ENCODE assay signal across 18 cellular contexts in genomic region chr1:2528016-2528415, GRCh38. TPM values are rescaled to one million over a fixed set of nuclear protein-coding genes. Genes with fewer than 3 reads are reported as not detected.
DNase-seq lines count a peak whose midpoint lies in the region; ATAC-seq, FAIRE-seq and TF ChIP-seq lines count a peak whose summit lies in the region.
"Had no signal": no experiment of that assay in that cellular context is flagged by ENCODE, and none has a peak within 500 bp of the region (broad histone marks: within the 10 kb centered on the region; RNA-seq: fewer than 3 reads in every experiment).

No MANE protein-coding gene starts in this region.

- peaks cover 14 to 55% of the 10 kb centered on the region in 2 experiments for H3K27me3 ChIP-seq in HepG2 (ENCODE audit: control insufficient read depth in 1 of 2, insufficient read depth in 2 of 2, low read length in 2 of 2)

- intact Hi-C loops in HepG2 (cut with micrococcal nuclease; ENCODE audit: unreplicated experiment): no loop called here
- intact Hi-C loops in kidney (cut with DNase I): no loop called here

- H3K36me3 ChIP-seq in HepG2 (replicated peaks in 1 of 2; ENCODE audit: control insufficient read depth in 1 of 2, insufficient read depth in 2 of 2, low read length in 2 of 2): 0 out of 5 replicates have a peak, but pooled peaks cover 0 to 1% of the 10 kb centered on the region in 2 experiments
- H3K36me3 ChIP-seq in kidney (ENCODE audit: control insufficient read depth in 1 of 2, insufficient read depth in 2 of 2, low read length in 2 of 2): no peaks in the 10 kb centered on the region
- H3K36me3 ChIP-seq: colonic mucosa had no signal

- TF ChIP-seq RAD21 in HepG2 (CRISPR knock-in tag; IDR thresholded peaks at IDR 0.05): no peak

- H4K20me1 ChIP-seq in HepG2 (ENCODE audit: insufficient read depth, low read length): peaks cover 23% of the 10 kb centered on the region

- H2AFZ ChIP-seq in HepG2 (ENCODE audit: low read length): no peak overlapping the region

- in situ Hi-C loops in HepG2 (cut with HindIII; ENCODE audit: extremely low pct_ligation_motif_present, low pct_unique_long_range_greater_than_20kb): no loop called here

- WGBS in HepG2 (ENCODE audit: low lambda C conversion rate): 33% methylated on average over 8 of the region's 12 CpGs

- FAIRE-seq in HepG2 (lab: Jason Lieb, UNC) (no peak), kidney (lab: Jason Lieb, UNC) (no peak)
- FAIRE-seq: GM12892, keratinocyte had no signal

- TF ChIP-seq EP300 in HepG2 (IDR thresholded peaks at IDR 0.05; ENCODE audit: low read depth in 2 of 2, low read length in 2 of 2): no peak
- TF ChIP-seq EP300 in HepG2 (CRISPR knock-in tag; IDR thresholded peaks at IDR 0.05; ENCODE audit: borderline replicate concordance): no peak

- POLR2A ChIA-PET in HepG2 (lab: Yijun Ruan, JAX): interaction anchor here (3.6 to 3.9 kb wide), 2 partner anchors 18 to 115 kb away, joined by 16 to 38 read pairs; partner anchors contain the start of gene PEX10

- ATAC-seq in HepG2: no peak
- ATAC-seq in natural killer cell treated with Interleukin-12 subunit alpha and Interleukin-12 subunit beta and Interleukin-15 and Interleukin-18, amount 100 ng/mL, for 72 hours: no peak
- ATAC-seq: activated naive CD8-positive, alpha-beta T cell treated with anti-CD3 and anti-CD28 coated beads, Interleukin-2, amount 50 U/mL, for 24 hours; activated T-cell treated with anti-CD3 and anti-CD28 coated beads, Interleukin-2, amount 50 U/mL, for 4 hours had no signal

- H3K27me3 Mint-ChIP-seq in natural killer cell treated with Interleukin-12 subunit alpha and Interleukin-12 subunit beta and Interleukin-15 and Interleukin-18, amount 100 ng/mL, for 72 hours: peaks cover 0 to 3% of the 10 kb centered on the region in 2 donors

- H3K4me3 Mint-ChIP-seq in natural killer cell treated with Interleukin-12 subunit alpha and Interleukin-12 subunit beta and Interleukin-15 and Interleukin-18, amount 100 ng/mL, for 72 hours: no peak overlapping the region
- H3K4me3 Mint-ChIP-seq: activated naive CD8-positive, alpha-beta T cell treated with anti-CD3 and anti-CD28 coated beads, Interleukin-2, amount 50 U/mL, for 24 hours; activated T-cell treated with anti-CD3 and anti-CD28 coated beads, Interleukin-2, amount 50 U/mL, for 4 hours had no signal

- H3K4me3 ChIP-seq in HepG2 (replicated peaks in 1 of 3; ENCODE audit: insufficient read depth in 1 of 3, low read depth in 2 of 3, low read length in 3 of 3) (no peak overlapping the region), kidney (ENCODE audit: low read length in 2 of 2) (no peak overlapping the region)

- no peaks in the 10 kb centered on the region for H3K9me3 Mint-ChIP-seq in natural killer cell treated with Interleukin-12 subunit alpha and Interleukin-12 subunit beta and Interleukin-15 and Interleukin-18, amount 100 ng/mL, for 72 hours
- H3K9me3 Mint-ChIP-seq: activated naive CD8-positive, alpha-beta T cell treated with anti-CD3 and anti-CD28 coated beads, Interleukin-2, amount 50 U/mL, for 24 hours; activated T-cell treated with anti-CD3 and anti-CD28 coated beads, Interleukin-2, amount 50 U/mL, for 4 hours; naive B cell had no signal

- no peak overlapping the region for H3K27ac Mint-ChIP-seq in natural killer cell treated with Interleukin-12 subunit alpha and Interleukin-12 subunit beta and Interleukin-15 and Interleukin-18, amount 100 ng/mL, for 72 hours
- H3K27ac Mint-ChIP-seq: activated naive CD8-positive, alpha-beta T cell treated with anti-CD3 and anti-CD28 coated beads, Interleukin-2, amount 50 U/mL, for 24 hours had no signal

- H3K9me3 ChIP-seq in HepG2 (ENCODE audit: low read length): no peaks in the 10 kb centered on the region
- H3K9me3 ChIP-seq in kidney (ENCODE audit: control insufficient read depth in 1 of 2, low read length in 2 of 2): no peaks in the 10 kb centered on the region
- H3K9me3 ChIP-seq: colonic mucosa had no signal

- CTCF ChIA-PET in HepG2 (lab: Yijun Ruan, JAX; ENCODE audit: low intra/inter-chr PET ratio, low total read pairs): interaction anchor here (1.9 kb wide), 1 partner anchor 20 kb away, joined by 9 read pairs; no protein-coding TSS in a partner anchor

- H3K79me2 ChIP-seq in HepG2 (ENCODE audit: insufficient read depth, low read length): peaks cover 30% of the 10 kb centered on the region

- H3K4me1 ChIP-seq in HepG2 (ENCODE audit: insufficient read depth, low read length): peaks cover 55% of the 10 kb centered on the region
- H3K4me1 ChIP-seq in kidney (ENCODE audit: control insufficient read depth in 1 of 2, insufficient read depth in 1 of 2, low read depth in 1 of 2, low read length in 2 of 2): peaks cover 11 to 30% of the 10 kb centered on the region in 2 donors

- H3K9ac ChIP-seq in HepG2 (ENCODE audit: insufficient read depth, low read depth, low read length): no peak overlapping the region
- no peak overlapping the region for H3K9ac ChIP-seq in kidney (ENCODE audit: low read length in 2 of 2)

- H3K4me1 Mint-ChIP-seq in natural killer cell treated with Interleukin-12 subunit alpha and Interleukin-12 subunit beta and Interleukin-15 and Interleukin-18, amount 100 ng/mL, for 72 hours (ENCODE audit: low read depth in 2 of 2): peaks cover 20 to 28% of the 10 kb centered on the region in 2 donors

- H3K27ac ChIP-seq in cingulate gyrus (ENCODE audit: low read depth, low read length): peak overlapping the region; percentile 69
- H3K27ac ChIP-seq in HepG2 (ENCODE audit: extremely low read length, insufficient read depth, low read length): no peak overlapping the region
- H3K27ac ChIP-seq in substantia nigra (ENCODE audit: low read depth, low read length, poor library complexity, severe bottlenecking): peak overlapping the region; percentile 82
- no peak overlapping the region for H3K27ac ChIP-seq in kidney (ENCODE audit: low read depth in 2 of 2, low read length in 2 of 2)
- H3K27ac ChIP-seq: colonic mucosa had no signal

- TF ChIP-seq CTCF in HepG2 (CRISPR knock-in tag; IDR thresholded peaks at IDR 0.05) (no peak), kidney (IDR thresholded peaks at IDR 0.05; ENCODE audit: borderline replicate concordance, extremely low read depth, insufficient read depth) (no peak)

- TF ChIP-seq POLR2A in HepG2 (IDR thresholded peaks at IDR 0.05; ENCODE audit: insufficient read depth in 1 of 2, low read depth in 2 of 2, low read length in 2 of 2): no peak

- peak; percentile 24 for DNase-seq in NCI-H446 treated with DMSO at 0.1 percent for 48 hours (lab: John Stamatoyannopoulos, UW)
- no peak for DNase-seq in HepG2 (ENCODE audit: low spot score)
- peak in 29 of 49 donors; percentile 21 to 98 (median 50) for DNase-seq in substantia nigra (lab: John Stamatoyannopoulos, UW)
- DNase-seq in natural killer cell treated with Interleukin-12 subunit alpha and Interleukin-12 subunit beta and Interleukin-15 and Interleukin-18, amount 100 ng/mL, for 72 hours (ENCODE audit: low spot score): no peak
- DNase-seq in kidney: no peak
- DNase-seq in NCI-H2227 treated with DMSO at 0.1 percent for 48 hours (lab: John Stamatoyannopoulos, UW): no peak
- DNase-seq: activated naive CD8-positive, alpha-beta T cell treated with anti-CD3 and anti-CD28 coated beads, Interleukin-2, amount 50 U/mL, for 24 hours; activated T-cell treated with anti-CD3 and anti-CD28 coated beads, Interleukin-2, amount 50 U/mL, for 4 hours; colonic mucosa; erythroblast; naive B cell; NCI-H1105 treated with DMSO at 0.1 percent for 48 hours; NCI-H226 had no signal

- H3K36me3 Mint-ChIP-seq in natural killer cell treated with Interleukin-12 subunit alpha and Interleukin-12 subunit beta and Interleukin-15 and Interleukin-18, amount 100 ng/mL, for 72 hours: no peaks in the 10 kb centered on the region
- H3K36me3 Mint-ChIP-seq: naive B cell had no signal

- H3K4me2 ChIP-seq in HepG2 (ENCODE audit: low read depth, low read length): peak overlapping the region; percentile 87

- no TSS peak for BruUV-seq in HepG2 (replicated peaks; lab: Mats Ljungman, UMichigan)

RNA-seq across cellular contexts. Expression of gene PANK4, which starts 1.6 kb away (rescaled TPM):
- total RNA-seq in HepG2 (2016; rRNA removed; fragmentation: Illumina TruSeq; extraction: Trizol) (9.2 and 19.3 TPM in 2 replicates), kidney (33.7 TPM)
- 15.2 and 19.7 TPM in 2 replicates for total RNA-seq in HepG2 (2016; cell fraction: cytosol; rRNA removed; fragmentation: Illumina TruSeq; extraction: Trizol; ENCODE audit: low read depth)
- 9.5 and 17.6 TPM in 2 replicates for total RNA-seq in HepG2 (2016; cell fraction: insoluble cytoplasmic fraction; rRNA removed; fragmentation: Illumina TruSeq; extraction: Trizol)
- total RNA-seq in HepG2 (2016; cell fraction: membrane; rRNA removed; fragmentation: Illumina TruSeq; extraction: Trizol): 5.3 and 5.7 TPM in 2 replicates
- 19.2 TPM in 2 replicates for total RNA-seq in HepG2 (2016; cell fraction: nucleus; rRNA removed; fragmentation: Illumina TruSeq; extraction: Trizol)
- polyA plus RNA-seq in HepG2 (2011; rRNA removed) (17.2 and 17.4 TPM in 2 replicates), kidney (ENCODE audit: insufficient read depth, low read depth, low replicate concordance) (13.3 TPM)
- 7.9 and 10.5 TPM in 2 replicates for polyA plus RNA-seq in HepG2 (2011; cell fraction: cytosol; rRNA removed)
- 84.3 and 91.7 TPM in 2 replicates for polyA plus RNA-seq in HepG2 (2011; cell fraction: nucleus; rRNA removed)
- 11.1 and 12.3 TPM in 2 replicates for polyA plus RNA-seq in HepG2 (2012)
- 0.83 and 1.3 TPM in 2 replicates for polyA plus RNA-seq in HepG2 (2016; cell fraction: cytosol; fragmentation: Illumina TruSeq; extraction: Trizol; ENCODE audit: low read depth)
- polyA plus RNA-seq in HepG2 (2016; cell fraction: insoluble cytoplasmic fraction; fragmentation: Illumina TruSeq; extraction: Trizol; ENCODE audit: low read depth): 6.9 and 9.3 TPM in 2 replicates
- polyA plus RNA-seq in HepG2 (2016; cell fraction: membrane; fragmentation: Illumina TruSeq; extraction: Trizol; ENCODE audit: low read depth): 1.5 and 2.2 TPM in 2 replicates
- polyA plus RNA-seq in HepG2 (2016; cell fraction: nucleus; fragmentation: Illumina TruSeq; extraction: Trizol; ENCODE audit: insufficient read depth, low read depth): 33.9 and 43.9 TPM in 2 replicates
- 27.8 and 43.6 TPM in 2 replicates for polyA minus RNA-seq in HepG2 (2011; rRNA and poly(A)+ RNA removed; ENCODE audit: low replicate concordance)
- polyA minus RNA-seq in HepG2 (2011; cell fraction: cytosol; rRNA and poly(A)+ RNA removed): 14.8 and 18.2 TPM in 2 replicates
- polyA minus RNA-seq in HepG2 (2011; cell fraction: nucleus; rRNA and poly(A)+ RNA removed): 56.7 and 65.1 TPM in 2 replicates
- total RNA-seq in natural killer cell treated with Interleukin-12 subunit alpha and Interleukin-12 subunit beta and Interleukin-15 and Interleukin-18, amount 100 ng/mL, for 72 hours: 10 to 100 TPM; 37.7 to 70.5 TPM

RNA-seq across cellular contexts. Expression of gene HES5, which starts 2.0 kb away (rescaled TPM):
- total RNA-seq in HepG2 (2016; rRNA removed; fragmentation: Illumina TruSeq; extraction: Trizol): not detected in 2 replicates
- not detected in 2 replicates for total RNA-seq in HepG2 (2016; cell fraction: cytosol; rRNA removed; fragmentation: Illumina TruSeq; extraction: Trizol; ENCODE audit: low read depth)
- not detected in 2 replicates for total RNA-seq in HepG2 (2016; cell fraction: insoluble cytoplasmic fraction; rRNA removed; fragmentation: Illumina TruSeq; extraction: Trizol)
- total RNA-seq in HepG2 (2016; cell fraction: membrane; rRNA removed; fragmentation: Illumina TruSeq; extraction: Trizol): not detected in 2 replicates
- not detected in 2 replicates for total RNA-seq in HepG2 (2016; cell fraction: nucleus; rRNA removed; fragmentation: Illumina TruSeq; extraction: Trizol)
- polyA plus RNA-seq in HepG2 (2011; rRNA removed): 0.05 TPM in 1 of 2 replicates, not detected in the other
- not detected in 2 replicates for polyA plus RNA-seq in HepG2 (2011; cell fraction: cytosol; rRNA removed)
- polyA plus RNA-seq in HepG2 (2011; cell fraction: nucleus; rRNA removed): not detected in 2 replicates
- not detected in 2 replicates for polyA plus RNA-seq in HepG2 (2012)
- not detected in 2 replicates for polyA plus RNA-seq in HepG2 (2016; cell fraction: cytosol; fragmentation: Illumina TruSeq; extraction: Trizol; ENCODE audit: low read depth)
- polyA plus RNA-seq in HepG2 (2016; cell fraction: insoluble cytoplasmic fraction; fragmentation: Illumina TruSeq; extraction: Trizol; ENCODE audit: low read depth): not detected in 2 replicates
- not detected in 2 replicates for polyA plus RNA-seq in HepG2 (2016; cell fraction: membrane; fragmentation: Illumina TruSeq; extraction: Trizol; ENCODE audit: low read depth)
- not detected in 2 replicates for polyA plus RNA-seq in HepG2 (2016; cell fraction: nucleus; fragmentation: Illumina TruSeq; extraction: Trizol; ENCODE audit: insufficient read depth, low read depth)
- not detected in 2 replicates for polyA minus RNA-seq in HepG2 (2011; rRNA and poly(A)+ RNA removed; ENCODE audit: low replicate concordance)
- polyA minus RNA-seq in HepG2 (2011; cell fraction: cytosol; rRNA and poly(A)+ RNA removed): not detected in 2 replicates
- polyA minus RNA-seq in HepG2 (2011; cell fraction: nucleus; rRNA and poly(A)+ RNA removed): not detected in 2 replicates
- not detected for total RNA-seq in natural killer cell treated with Interleukin-12 subunit alpha and Interleukin-12 subunit beta and Interleukin-15 and Interleukin-18, amount 100 ng/mL, for 72 hours
- total RNA-seq in kidney: 0.44 TPM
- not detected for polyA plus RNA-seq in kidney (ENCODE audit: insufficient read depth, low read depth, low replicate concordance)
- total RNA-seq: activated T-cell treated with anti-CD3 and anti-CD28 coated beads, Interleukin-2, amount 50 U/mL, for 4 hours; renal cortical epithelial cell; SK-MEL-5 had no signal

RNA-seq across cellular contexts. Expression of gene TNFRSF14, which starts 28.2 kb away (rescaled TPM):
- 6.2 and 11.9 TPM in 2 replicates for total RNA-seq in HepG2 (2016; rRNA removed; fragmentation: Illumina TruSeq; extraction: Trizol)
- total RNA-seq in HepG2 (2016; cell fraction: cytosol; rRNA removed; fragmentation: Illumina TruSeq; extraction: Trizol; ENCODE audit: low read depth): 7.1 and 8.0 TPM in 2 replicates
- 5.5 and 13.2 TPM in 2 replicates for total RNA-seq in HepG2 (2016; cell fraction: insoluble cytoplasmic fraction; rRNA removed; fragmentation: Illumina TruSeq; extraction: Trizol)
- total RNA-seq in HepG2 (2016; cell fraction: membrane; rRNA removed; fragmentation: Illumina TruSeq; extraction: Trizol): 10.5 and 12.4 TPM in 2 replicates
- 11.2 and 11.3 TPM in 2 replicates for total RNA-seq in HepG2 (2016; cell fraction: nucleus; rRNA removed; fragmentation: Illumina TruSeq; extraction: Trizol)
- polyA plus RNA-seq in HepG2 (2011; rRNA removed): 49.9 and 70.7 TPM in 2 replicates
- polyA plus RNA-seq in HepG2 (2011; cell fraction: cytosol; rRNA removed): 24.2 and 35.1 TPM in 2 replicates
- 534 and 601 TPM in 2 replicates for polyA plus RNA-seq in HepG2 (2011; cell fraction: nucleus; rRNA removed)
- polyA plus RNA-seq in HepG2 (2012): 20.3 and 22.1 TPM in 2 replicates
- 6.2 and 6.4 TPM in 2 replicates for polyA plus RNA-seq in HepG2 (2016; cell fraction: cytosol; fragmentation: Illumina TruSeq; extraction: Trizol; ENCODE audit: low read depth)
- 5.6 and 7.2 TPM in 2 replicates for polyA plus RNA-seq in HepG2 (2016; cell fraction: insoluble cytoplasmic fraction; fragmentation: Illumina TruSeq; extraction: Trizol; ENCODE audit: low read depth)
- polyA plus RNA-seq in HepG2 (2016; cell fraction: membrane; fragmentation: Illumina TruSeq; extraction: Trizol; ENCODE audit: low read depth): 9.0 and 10.4 TPM in 2 replicates
- 35.7 and 39.2 TPM in 2 replicates for polyA plus RNA-seq in HepG2 (2016; cell fraction: nucleus; fragmentation: Illumina TruSeq; extraction: Trizol; ENCODE audit: insufficient read depth, low read depth)
- 0.61 and 40.6 TPM in 2 replicates for polyA minus RNA-seq in HepG2 (2011; rRNA and poly(A)+ RNA removed; ENCODE audit: low replicate concordance)
- 12.6 and 13.8 TPM in 2 replicates for polyA minus RNA-seq in HepG2 (2011; cell fraction: cytosol; rRNA and poly(A)+ RNA removed)
- 32.2 and 34.3 TPM in 2 replicates for polyA minus RNA-seq in HepG2 (2011; cell fraction: nucleus; rRNA and poly(A)+ RNA removed)
- 100 to 1,000 TPM in 1 of 2 donors, 10 to 100 TPM in 1; 93.2 to 118 TPM for total RNA-seq in natural killer cell treated with Interleukin-12 subunit alpha and Interleukin-12 subunit beta and Interleukin-15 and Interleukin-18, amount 100 ng/mL, for 72 hours
- total RNA-seq in kidney: 95.0 TPM
- polyA plus RNA-seq in kidney (ENCODE audit: insufficient read depth, low read depth, low replicate concordance): 99.1 TPM

RNA-seq across cellular contexts. Expression of gene PLCH2, which starts 51.9 kb away (rescaled TPM):
- 0.14 and 0.15 TPM in 2 replicates for total RNA-seq in HepG2 (2016; rRNA removed; fragmentation: Illumina TruSeq; extraction: Trizol)
- total RNA-seq in HepG2 (2016; cell fraction: cytosol; rRNA removed; fragmentation: Illumina TruSeq; extraction: Trizol; ENCODE audit: low read depth): under 0.01 TPM in 1 of 2 replicates, not detected in the other
- total RNA-seq in HepG2 (2016; cell fraction: insoluble cytoplasmic fraction; rRNA removed; fragmentation: Illumina TruSeq; extraction: Trizol): 0.12 and 0.22 TPM in 2 replicates
- total RNA-seq in HepG2 (2016; cell fraction: membrane; rRNA removed; fragmentation: Illumina TruSeq; extraction: Trizol): 0.06 and 0.10 TPM in 2 replicates
- total RNA-seq in HepG2 (2016; cell fraction: nucleus; rRNA removed; fragmentation: Illumina TruSeq; extraction: Trizol): 0.19 and 0.22 TPM in 2 replicates
- 0.67 and 1.3 TPM in 2 replicates for polyA plus RNA-seq in HepG2 (2011; rRNA removed)
- 0.32 and 0.78 TPM in 2 replicates for polyA plus RNA-seq in HepG2 (2011; cell fraction: cytosol; rRNA removed)
- 6.0 and 6.1 TPM in 2 replicates for polyA plus RNA-seq in HepG2 (2011; cell fraction: nucleus; rRNA removed)
- 0.11 and 0.15 TPM in 2 replicates for polyA plus RNA-seq in HepG2 (2012)
- polyA plus RNA-seq in HepG2 (2016; cell fraction: cytosol; fragmentation: Illumina TruSeq; extraction: Trizol; ENCODE audit: low read depth): 0.05 TPM in 1 of 2 replicates, not detected in the other
- polyA plus RNA-seq in HepG2 (2016; cell fraction: insoluble cytoplasmic fraction; fragmentation: Illumina TruSeq; extraction: Trizol; ENCODE audit: low read depth): 0.10 and 0.20 TPM in 2 replicates
- 0.07 TPM in 1 of 2 replicates, not detected in the other for polyA plus RNA-seq in HepG2 (2016; cell fraction: membrane; fragmentation: Illumina TruSeq; extraction: Trizol; ENCODE audit: low read depth)
- polyA plus RNA-seq in HepG2 (2016; cell fraction: nucleus; fragmentation: Illumina TruSeq; extraction: Trizol; ENCODE audit: insufficient read depth, low read depth): 0.37 and 0.83 TPM in 2 replicates
- polyA minus RNA-seq in HepG2 (2011; rRNA and poly(A)+ RNA removed; ENCODE audit: low replicate concordance): 1.2 TPM in 1 of 2 replicates, not detected in the other
- polyA minus RNA-seq in HepG2 (2011; cell fraction: cytosol; rRNA and poly(A)+ RNA removed): 0.20 TPM in 1 of 2 replicates, not detected in the other
- polyA minus RNA-seq in HepG2 (2011; cell fraction: nucleus; rRNA and poly(A)+ RNA removed): 0.90 and 1.2 TPM in 2 replicates
- total RNA-seq in natural killer cell treated with Interleukin-12 subunit alpha and Interleukin-12 subunit beta and Interleukin-15 and Interleukin-18, amount 100 ng/mL, for 72 hours: 1 to 10 TPM; 5.5 to 6.9 TPM
- total RNA-seq in kidney: 8.7 TPM
- 7.4 TPM for polyA plus RNA-seq in kidney (ENCODE audit: insufficient read depth, low read depth, low replicate concordance)
- total RNA-seq: SK-MEL-5 had no signal

RNA-seq across cellular contexts. Expression of gene PRXL2B, which starts 58.6 kb away (rescaled TPM):
- total RNA-seq in HepG2 (2016; rRNA removed; fragmentation: Illumina TruSeq; extraction: Trizol) (14.1 and 16.8 TPM in 2 replicates), kidney (39.5 TPM)
- 3.3 and 4.6 TPM in 2 replicates for total RNA-seq in HepG2 (2016; cell fraction: cytosol; rRNA removed; fragmentation: Illumina TruSeq; extraction: Trizol; ENCODE audit: low read depth)
- total RNA-seq in HepG2 (2016; cell fraction: insoluble cytoplasmic fraction; rRNA removed; fragmentation: Illumina TruSeq; extraction: Trizol): 14.4 and 15.6 TPM in 2 replicates
- total RNA-seq in HepG2 (2016; cell fraction: membrane; rRNA removed; fragmentation: Illumina TruSeq; extraction: Trizol): 9.8 and 9.9 TPM in 2 replicates
- total RNA-seq in HepG2 (2016; cell fraction: nucleus; rRNA removed; fragmentation: Illumina TruSeq; extraction: Trizol): 8.9 and 10.7 TPM in 2 replicates
- polyA plus RNA-seq in HepG2 (2011; rRNA removed) (22.1 and 29.5 TPM in 2 replicates), kidney (ENCODE audit: insufficient read depth, low read depth, low replicate concordance) (25.6 TPM)
- polyA plus RNA-seq in HepG2 (2011; cell fraction: cytosol; rRNA removed): 24.7 and 29.1 TPM in 2 replicates
- 72.9 and 75.2 TPM in 2 replicates for polyA plus RNA-seq in HepG2 (2011; cell fraction: nucleus; rRNA removed)
- 22.4 and 26.9 TPM in 2 replicates for polyA plus RNA-seq in HepG2 (2012)
- 4.6 and 4.8 TPM in 2 replicates for polyA plus RNA-seq in HepG2 (2016; cell fraction: cytosol; fragmentation: Illumina TruSeq; extraction: Trizol; ENCODE audit: low read depth)
- polyA plus RNA-seq in HepG2 (2016; cell fraction: insoluble cytoplasmic fraction; fragmentation: Illumina TruSeq; extraction: Trizol; ENCODE audit: low read depth): 20.7 and 24.0 TPM in 2 replicates
- 11.7 and 12.0 TPM in 2 replicates for polyA plus RNA-seq in HepG2 (2016; cell fraction: membrane; fragmentation: Illumina TruSeq; extraction: Trizol; ENCODE audit: low read depth)
- 24.3 and 25.8 TPM in 2 replicates for polyA plus RNA-seq in HepG2 (2016; cell fraction: nucleus; fragmentation: Illumina TruSeq; extraction: Trizol; ENCODE audit: insufficient read depth, low read depth)
- 3.8 and 32.9 TPM in 2 replicates for polyA minus RNA-seq in HepG2 (2011; rRNA and poly(A)+ RNA removed; ENCODE audit: low replicate concordance)
- 16.2 and 16.4 TPM in 2 replicates for polyA minus RNA-seq in HepG2 (2011; cell fraction: cytosol; rRNA and poly(A)+ RNA removed)
- 5.8 and 7.5 TPM in 2 replicates for polyA minus RNA-seq in HepG2 (2011; cell fraction: nucleus; rRNA and poly(A)+ RNA removed)
- 10 to 100 TPM in 1 of 2 donors, 1 to 10 TPM in 1; 9.1 to 18.5 TPM for total RNA-seq in natural killer cell treated with Interleukin-12 subunit alpha and Interleukin-12 subunit beta and Interleukin-15 and Interleukin-18, amount 100 ng/mL, for 72 hours

Comparison
In these comparisons a context has a peak if more than half of its experiments do, and no peak if none do; other contexts are left out.
1. DNase-seq: peak in NCI-H446 treated with DMSO at 0.1 percent for 48 hours (single experiment) and substantia nigra (29 of 49); none in HepG2 (single experiment), natural killer cell treated with Interleukin-12 subunit alpha and Interleukin-12 subunit beta and Interleukin-15 and Interleukin-18, amount 100 ng/mL, for 72 hours (single experiment), kidney (single experiment) and NCI-H2227 treated with DMSO at 0.1 percent for 48 hours (single experiment).
2. H3K27ac ChIP-seq: peak in cingulate gyrus (single experiment) and substantia nigra (single experiment); none in HepG2 (single experiment) and kidney (0 of 2).